ENCODE assay signal across 9 cellular contexts in genomic region chr1:15951341-15952153, GRCh38. TPM values are rescaled to one million over a fixed set of nuclear protein-coding genes. Genes with fewer than 3 reads are reported as not detected.
DNase-seq lines count a peak whose midpoint lies in the region; ATAC-seq, FAIRE-seq and TF ChIP-seq lines count a peak whose summit lies in the region.
"Had no signal": no experiment of that assay in that cellular context is flagged by ENCODE, and none has a peak within 500 bp of the region (broad histone marks: within the 10 kb centered on the region; RNA-seq: fewer than 3 reads in every experiment).

No MANE protein-coding gene starts in this region.

- H3K4me1 Mint-ChIP-seq in activated T-cell treated with anti-CD3 and anti-CD28 coated beads, Interleukin-2, amount 50 U/mL, for 72 hours (ENCODE audit: low read depth), result peaks cover 97% of the 10 kb centered on the region

- no peak overlapping the region for H3K4me3 ChIP-seq in OCI-LY1 (ENCODE audit: low read depth, low read length, poor library complexity, severe bottlenecking)
- no peak overlapping the region for H3K4me3 ChIP-seq in keratinocyte (ENCODE audit: control insufficient read depth in 2 of 3, extremely low read depth in 1 of 3, insufficient read depth in 2 of 3, low read depth in 1 of 3, low read length in 3 of 3)

- no peaks in the 10 kb centered on the region for H3F3A ChIP-seq in OCI-LY1 (ENCODE audit: insufficient read depth, low read length)

- H3K4me3 Mint-ChIP-seq in activated T-cell treated with anti-CD3 and anti-CD28 coated beads, Interleukin-2, amount 50 U/mL, for 72 hours, result peak overlapping the region; percentile 74 to 82

- H3K9ac ChIP-seq in OCI-LY1 (ENCODE audit: low read length), result peak overlapping the region; percentile 27; the same call in 1 of the 2 replicates
- peak overlapping the region; percentile 96 for H3K9ac ChIP-seq in keratinocyte (ENCODE audit: control insufficient read depth, extremely low read depth, insufficient read depth, low read length)

- peak overlapping the region; percentile 51 for H3K4me2 ChIP-seq in OCI-LY1 (ENCODE audit: low read length)
- peak overlapping the region; percentile 82 for H3K4me2 ChIP-seq in keratinocyte (ENCODE audit: control insufficient read depth, extremely low read depth, insufficient read depth, low read depth, low read length)

- peak overlapping the region; percentile 94 for H3K27ac Mint-ChIP-seq in activated T-cell treated with anti-CD3 and anti-CD28 coated beads, Interleukin-2, amount 50 U/mL, for 72 hours

- H3K4me1 ChIP-seq in OCI-LY1 (ENCODE audit: insufficient read depth, low read length, severe bottlenecking) (peaks cover 44% of the 10 kb centered on the region), keratinocyte (ENCODE audit: control insufficient read depth, extremely low read depth, insufficient read depth, low read length) (peaks cover 79% of the 10 kb centered on the region)

- H3K27ac ChIP-seq in OCI-LY1 (ENCODE audit: low read depth, low read length, poor library complexity, severe bottlenecking) (peak overlapping the region; percentile 90), keratinocyte (ENCODE audit: control insufficient read depth, insufficient read depth, low read length) (peak overlapping the region; percentile 98)

- peaks cover 4 to 8% of the 10 kb centered on the region in 2 donors for H3K36me3 Mint-ChIP-seq in activated T-cell treated with anti-CD3 and anti-CD28 coated beads, Interleukin-2, amount 50 U/mL, for 72 hours (ENCODE audit: insufficient read depth in 2 of 2)

- H3K9me3 ChIP-seq in OCI-LY1 (ENCODE audit: low read length) (no peaks in the 10 kb centered on the region), keratinocyte (ENCODE audit: control insufficient read depth, low read depth, low read length) (no peaks in the 10 kb centered on the region)

- H4K20me1 ChIP-seq in OCI-LY1 (ENCODE audit: insufficient read depth, low read length), result no peaks in the 10 kb centered on the region
- H4K20me1 ChIP-seq in keratinocyte (ENCODE audit: control insufficient read depth, extremely low read depth, insufficient read depth, low read length), result no peaks in the 10 kb centered on the region

- no peak for FAIRE-seq in keratinocyte (lab: Jason Lieb, UNC)
- FAIRE-seq: bronchial epithelial cell had no signal

- TF ChIP-seq CTCF in OCI-LY1 (IDR thresholded peaks at IDR 0.05; ENCODE audit: low read length) (no peak), keratinocyte (optimal IDR thresholded peaks at IDR 0.05 in 1 of 3, IDR thresholded peaks at IDR 0.05 in 1 of 3, conservative IDR thresholded peaks at IDR 0.05 in 1 of 3; ENCODE audit: extremely low read depth in 1 of 3, insufficient read depth in 2 of 3, low read length in 3 of 3) (no peak)

- no peaks in the 10 kb centered on the region for H3K27me3 Mint-ChIP-seq in activated T-cell treated with anti-CD3 and anti-CD28 coated beads, Interleukin-2, amount 50 U/mL, for 72 hours (ENCODE audit: low read depth)

- no peaks in the 10 kb centered on the region for H3K9me3 Mint-ChIP-seq in activated T-cell treated with anti-CD3 and anti-CD28 coated beads, Interleukin-2, amount 50 U/mL, for 72 hours

- peak; percentile 65 to 68 for DNase-seq in activated T-cell treated with anti-CD3 and anti-CD28 coated beads, Interleukin-2, amount 50 U/mL, for 72 hours
- DNase-seq in keratinocyte (ENCODE audit: low read depth, low spot score) (no peak), D341Med (ENCODE audit: low spot score) (no peak)
- peak; percentile 76 for DNase-seq in stimulated activated naive CD8-positive, alpha-beta T cell treated with anti-CD3 and anti-CD28 coated beads, Interleukin-15, Interleukin-2, amounts not matched to agents 100 U/mL and 50 U/mL, for 24 hours

- ATAC-seq in activated T-cell treated with anti-CD3 and anti-CD28 coated beads, Interleukin-2, amount 50 U/mL, for 72 hours (replicated peaks in 1 of 2), result peak; percentile 13 to 17
- ATAC-seq in stimulated activated naive CD8-positive, alpha-beta T cell treated with anti-CD3 and anti-CD28 coated beads, Interleukin-15, Interleukin-2, amounts not matched to agents 100 U/mL and 50 U/mL, for 24 hours, result peak; percentile 26
- no peak for ATAC-seq in HG03571 (IDR thresholded peaks at IDR 0.05; ENCODE audit: unreplicated experiment)
- no peak for ATAC-seq in HG03520 (IDR thresholded peaks at IDR 0.05; ENCODE audit: unreplicated experiment)
- no peak for ATAC-seq in HG03135 (IDR thresholded peaks at IDR 0.05; ENCODE audit: unreplicated experiment)

- H2AFZ ChIP-seq in OCI-LY1 (ENCODE audit: low read length) (no peak overlapping the region), keratinocyte (ENCODE audit: control insufficient read depth, low read length) (no peak overlapping the region)

- H3K27me3 ChIP-seq in OCI-LY1 (ENCODE audit: insufficient read depth, low read length) (no peaks in the 10 kb centered on the region), keratinocyte (ENCODE audit: control insufficient read depth, extremely low read depth, insufficient read depth, low read length) (no peaks in the 10 kb centered on the region)

- peaks cover 29% of the 10 kb centered on the region for H3K36me3 ChIP-seq in OCI-LY1 (ENCODE audit: insufficient read depth, low read length)
- H3K36me3 ChIP-seq in keratinocyte (ENCODE audit: control insufficient read depth in 2 of 2, extremely low read depth in 1 of 2, insufficient read depth in 2 of 2, low read length in 2 of 2), result peaks cover 12 to 26% of the 10 kb centered on the region in 2 experiments

- no peaks in the 10 kb centered on the region for H3K9me2 ChIP-seq in OCI-LY1 (ENCODE audit: low read depth, low read length)

- peaks cover 2% of the 10 kb centered on the region for H3K9me1 ChIP-seq in keratinocyte (ENCODE audit: control insufficient read depth, extremely low read depth, insufficient read depth, low read length)

- dilution Hi-C loops in keratinocyte (cut with MboI; ENCODE audit: extremely low pct_ligation_motif_present, low sequenced_read_pairs), result no loop called here

- H3K79me2 ChIP-seq in OCI-LY1 (ENCODE audit: insufficient read depth, low read length) (no peaks in the 10 kb centered on the region), keratinocyte (ENCODE audit: control insufficient read depth, insufficient read depth, low read length) (peaks cover 41% of the 10 kb centered on the region)

RNA-seq across cellular contexts. Expression of gene ZBTB17, which starts 24.4 kb away (rescaled TPM):
- total RNA-seq in activated T-cell treated with anti-CD3 and anti-CD28 coated beads, Interleukin-2, amount 50 U/mL, for 72 hours, result 10 to 100 TPM; 76.0 to 84.1 TPM
- 18.4 to 46.0 TPM (median 19.7 TPM) in 3 replicates for polyA plus RNA-seq in keratinocyte
- polyA plus RNA-seq in keratinocyte (2011; ENCODE audit: low read depth), result 19.9 TPM
- polyA plus RNA-seq in keratinocyte (2011; cell fraction: cytosol; rRNA removed), result 14.4 and 22.8 TPM in 2 replicates
- polyA plus RNA-seq in keratinocyte (2011; cell fraction: nucleus; rRNA removed), result 54.4 and 73.4 TPM in 2 replicates
- 17.7 and 30.4 TPM in 2 replicates for polyA plus RNA-seq in keratinocyte (2012; ENCODE audit: low replicate concordance)
- polyA minus RNA-seq in keratinocyte, result 30.1 to 46.5 TPM (median 44.2 TPM) in 3 replicates
- polyA minus RNA-seq in keratinocyte (2011; cell fraction: cytosol; rRNA and poly(A)+ RNA removed), result 45.1 TPM
- 27.1 and 27.3 TPM in 2 replicates for polyA minus RNA-seq in keratinocyte (2011; cell fraction: nucleus; rRNA and poly(A)+ RNA removed)

RNA-seq across cellular contexts. Expression of gene SRARP, which starts 52.5 kb away (rescaled TPM):
- total RNA-seq in activated T-cell treated with anti-CD3 and anti-CD28 coated beads, Interleukin-2, amount 50 U/mL, for 72 hours, result not detected
- polyA plus RNA-seq in keratinocyte, result not detected in 3 replicates
- not detected for polyA plus RNA-seq in keratinocyte (2011; ENCODE audit: low read depth)
- polyA plus RNA-seq in keratinocyte (2011; cell fraction: cytosol; rRNA removed), result not detected in 2 replicates
- not detected in 2 replicates for polyA plus RNA-seq in keratinocyte (2011; cell fraction: nucleus; rRNA removed)
- not detected in 2 replicates for polyA plus RNA-seq in keratinocyte (2012; ENCODE audit: low replicate concordance)
- 0.06 to 0.13 TPM in 2 of 3 replicates, not detected in the other for polyA minus RNA-seq in keratinocyte
- not detected for polyA minus RNA-seq in keratinocyte (2011; cell fraction: cytosol; rRNA and poly(A)+ RNA removed)
- not detected in 2 replicates for polyA minus RNA-seq in keratinocyte (2011; cell fraction: nucleus; rRNA and poly(A)+ RNA removed)
- total RNA-seq: bronchial epithelial cell had no signal

Comparison
In these comparisons a context has a peak if more than half of its experiments do, and no peak if none do; other contexts are left out.
1. ATAC-seq: peak in activated T-cell treated with anti-CD3 and anti-CD28 coated beads, Interleukin-2, amount 50 U/mL, for 72 hours (2 of 2) and stimulated activated naive CD8-positive, alpha-beta T cell treated with anti-CD3 and anti-CD28 coated beads, Interleukin-15, Interleukin-2, amounts not matched to agents 100 U/mL and 50 U/mL, for 24 hours (single experiment); none in HG03571 (single experiment), HG03520 (single experiment) and HG03135 (single experiment).
2. DNase-seq: peak in activated T-cell treated with anti-CD3 and anti-CD28 coated beads, Interleukin-2, amount 50 U/mL, for 72 hours (2 of 2) and stimulated activated naive CD8-positive, alpha-beta T cell treated with anti-CD3 and anti-CD28 coated beads, Interleukin-15, Interleukin-2, amounts not matched to agents 100 U/mL and 50 U/mL, for 24 hours (single experiment); none in keratinocyte (single experiment) and D341Med (single experiment).